Comparison of ENCODE assay signal across 8 cellular contexts in the genomic region with DNA sequence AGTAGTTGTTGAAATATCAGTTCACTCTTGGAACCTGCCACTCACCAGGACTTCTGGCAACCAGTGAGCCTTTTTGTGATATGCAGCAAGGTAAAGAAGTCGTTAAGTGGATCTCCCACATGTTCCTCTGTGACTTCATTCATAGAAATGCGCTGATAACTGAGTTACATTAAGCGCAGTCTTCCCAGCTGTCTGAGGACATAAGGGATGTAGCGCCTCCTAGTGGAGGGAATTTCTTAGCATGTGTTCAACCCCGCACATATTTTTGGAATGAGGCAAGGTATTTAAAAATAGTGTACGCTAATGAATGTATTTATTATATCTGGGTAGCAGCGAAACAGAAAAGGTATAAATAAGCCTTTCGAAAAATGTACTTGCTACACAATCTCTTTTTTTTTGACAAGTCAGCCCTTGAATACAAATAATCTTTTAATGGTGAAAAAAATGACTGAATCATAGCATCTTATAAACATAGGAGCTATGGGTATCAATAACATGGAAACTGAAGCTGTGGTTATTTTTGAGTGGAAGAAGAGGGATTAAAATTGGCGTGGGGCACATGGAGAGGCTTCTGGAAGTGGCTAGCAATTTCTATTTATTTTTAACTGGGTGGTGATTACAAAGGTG. TPM values are rescaled to one million over a fixed set of nuclear protein-coding genes. Genes with fewer than 3 reads are reported as not detected.
DNase-seq lines count a peak whose midpoint lies in the region; ATAC-seq, FAIRE-seq and TF ChIP-seq lines count a peak whose summit lies in the region.

No MANE protein-coding gene starts in this region.

- no TSS peak for BruUV-seq in endothelial cell of umbilical vein (replicated peaks; lab: Mats Ljungman, UMichigan)

- peak; percentile 89 for FAIRE-seq in endothelial cell of umbilical vein (lab: Jason Lieb, UNC)

- no peaks in the 10 kb centered on the region for H3K79me1 ChIP-seq in mesendoderm (ENCODE audit: low read length)

- H3K56ac ChIP-seq in mesendoderm (ENCODE audit: low read length), result no peak overlapping the region

- H3K4ac ChIP-seq in mesendoderm (ENCODE audit: low read depth, low read length), result no peak overlapping the region

- H4K5ac ChIP-seq in mesendoderm (ENCODE audit: low read length), result peak overlapping the region; percentile 44

- TF ChIP-seq POLR2A in endothelial cell of umbilical vein (IDR thresholded peaks at IDR 0.05; ENCODE audit: low read depth, low read length), result no peak

- no peaks in the 10 kb centered on the region for H3K27me3 ChIP-seq in endothelial cell of umbilical vein (ENCODE audit: control insufficient read depth in 2 of 2, insufficient read depth in 2 of 2, low read length in 2 of 2)
- H3K27me3 ChIP-seq in mesendoderm (ENCODE audit: insufficient read depth, low read length, poor library complexity), result no peaks in the 10 kb centered on the region
- H3K27me3 ChIP-seq in upper lobe of right lung, result no peaks in the 10 kb centered on the region

- intact Hi-C loops in endothelial cell of umbilical vein (cut with micrococcal nuclease), result loop anchor here (1.0 to 5.0 kb wide), 6 partner anchors 166 to 438 kb away; a partner anchor contains a TSS
- intact Hi-C loops in upper lobe of right lung (cut with DNase I), result loop anchor here (10.0 kb wide), 1 partner anchor 243 kb away; no protein-coding TSS in a partner anchor

- H3K9me3 ChIP-seq in endothelial cell of umbilical vein (replicated peaks; ENCODE audit: control insufficient read depth, insufficient read depth, low read length) (no peaks in the 10 kb centered on the region), upper lobe of right lung (no peaks in the 10 kb centered on the region)

- no peaks in the 10 kb centered on the region for H3K9me1 ChIP-seq in endothelial cell of umbilical vein (replicated peaks; ENCODE audit: control insufficient read depth, extremely low read depth, insufficient read depth, low read length)

- CTCF ChIA-PET in endothelial cell of umbilical vein (lab: Charles Lee), result interaction anchor here (0.7 to 3.8 kb wide), 28 partner anchors 10 to 805 kb away, joined by 3 to 91 read pairs (median 4); a partner anchor contains a TSS

- H2BK120ac ChIP-seq in mesendoderm (ENCODE audit: low read depth, low read length), result no peak overlapping the region

- no peaks in the 10 kb centered on the region for H3K9me3 Mint-ChIP-seq in activated T-cell treated with anti-CD3 and anti-CD28 coated beads, Interleukin-2, amount 50 U/mL, for 24 hours

- H3K4me1 ChIP-seq in endothelial cell of umbilical vein (ENCODE audit: control insufficient read depth, extremely low read depth, insufficient read depth, low read length) (peaks cover 24% of the 10 kb centered on the region), mesendoderm (ENCODE audit: control insufficient read depth, low read depth, low read length) (peaks cover 7% of the 10 kb centered on the region), upper lobe of right lung (no peaks in the 10 kb centered on the region)

- H3K4me3 ChIP-seq in endothelial cell of umbilical vein (replicated peaks in 1 of 3; ENCODE audit: insufficient read depth in 1 of 3, low read depth in 1 of 3, low read length in 3 of 3), result no peak overlapping the region
- H3K4me3 ChIP-seq in mesendoderm (ENCODE audit: low read length), result no peak overlapping the region
- H3K4me3 ChIP-seq in upper lobe of right lung, result no peak overlapping the region

- dilution Hi-C loops in endothelial cell of umbilical vein (cut with MboI; ENCODE audit: extremely low pct_ligation_motif_present, low sequenced_read_pairs), result no loop called here

- H3K4me1 Mint-ChIP-seq in activated T-cell treated with anti-CD3 and anti-CD28 coated beads, Interleukin-2, amount 50 U/mL, for 24 hours (ENCODE audit: low read depth), result no peaks in the 10 kb centered on the region

- H4K8ac ChIP-seq in mesendoderm (ENCODE audit: low read depth, low read length), result no peak overlapping the region

- no peak overlapping the region for H2AK5ac ChIP-seq in mesendoderm (ENCODE audit: low read length)

- H3K79me2 ChIP-seq in endothelial cell of umbilical vein (ENCODE audit: control insufficient read depth, insufficient read depth, low read length), result no peaks in the 10 kb centered on the region
- H3K79me2 ChIP-seq in mesendoderm (ENCODE audit: control insufficient read depth, insufficient read depth, low read length), result no peaks in the 10 kb centered on the region

- H3K18ac ChIP-seq in mesendoderm (ENCODE audit: low read length), result peak overlapping the region; percentile 72

- H3K27me3 Mint-ChIP-seq in activated T-cell treated with anti-CD3 and anti-CD28 coated beads, Interleukin-2, amount 50 U/mL, for 24 hours, result peaks cover 11% of the 10 kb centered on the region

- H3K27ac Mint-ChIP-seq in activated T-cell treated with anti-CD3 and anti-CD28 coated beads, Interleukin-2, amount 50 U/mL, for 24 hours, result no peak overlapping the region

- H3K36me3 Mint-ChIP-seq in activated T-cell treated with anti-CD3 and anti-CD28 coated beads, Interleukin-2, amount 50 U/mL, for 24 hours (ENCODE audit: low read depth), result no peaks in the 10 kb centered on the region

- H2BK15ac ChIP-seq in mesendoderm (replicated peaks; ENCODE audit: low read depth), result no peak overlapping the region

- ATAC-seq in HG02852 (IDR thresholded peaks at IDR 0.05; ENCODE audit: unreplicated experiment), result peak; percentile 67
- ATAC-seq in upper lobe of right lung, result peak; percentile 91

- H3K4me2 ChIP-seq in endothelial cell of umbilical vein (ENCODE audit: insufficient read depth, low read length), result no peak overlapping the region
- H3K4me2 ChIP-seq in mesendoderm (ENCODE audit: low read length), result no peak overlapping the region

- POLR2A ChIA-PET in endothelial cell of umbilical vein (lab: Charles Lee), result no interaction called here

- no peak overlapping the region for H2BK5ac ChIP-seq in mesendoderm (ENCODE audit: low read length)

- H3K9ac ChIP-seq in endothelial cell of umbilical vein (replicated peaks; ENCODE audit: extremely low read depth, insufficient read depth, low read length), result peak overlapping the region; percentile 26
- no peak overlapping the region for H3K9ac ChIP-seq in mesendoderm (ENCODE audit: low read length)

- TF ChIP-seq CTCF in endothelial cell of umbilical vein (IDR thresholded peaks at IDR 0.05; ENCODE audit: extremely low read depth in 1 of 2, insufficient read depth in 1 of 2, low read depth in 1 of 2, low read length in 2 of 2), result peak; percentile 62 to 86
- TF ChIP-seq CTCF in upper lobe of right lung (IDR thresholded peaks at IDR 0.05), result peak; percentile 84

- DNase-seq in activated T-cell treated with anti-CD3 and anti-CD28 coated beads for 48 hours (ENCODE audit: low read depth) (peak; percentile 8), NCI-H187 treated with DMSO at 0.1 percent for 48 hours (lab: John Stamatoyannopoulos, UW) (peak; percentile 34), SW 1271 (lab: John Stamatoyannopoulos, UW) (peak; percentile 90 to 93), endothelial cell of umbilical vein (ENCODE audit: low read depth, low spot score) (peak; percentile 88), mesendoderm (peak; percentile 96), upper lobe of right lung (no peak)
- no peak for DNase-seq in activated T-cell treated with anti-CD3 and anti-CD28 coated beads, Interleukin-2, amount 50 U/mL, for 24 hours

- H3K36me3 ChIP-seq in endothelial cell of umbilical vein (ENCODE audit: control insufficient read depth in 2 of 2, extremely low read depth in 1 of 2, insufficient read depth in 2 of 2, low read length in 2 of 2) (no peaks in the 10 kb centered on the region), mesendoderm (ENCODE audit: control insufficient read depth, insufficient read depth, low read length) (no peaks in the 10 kb centered on the region), upper lobe of right lung (no peaks in the 10 kb centered on the region)

- WGBS in mesendoderm (ENCODE audit: extremely low coverage, insufficient coverage, low lambda C conversion rate), result no CpG with 5 or more reads among the region's 9 CpGs

- H3K23ac ChIP-seq in mesendoderm (ENCODE audit: low read length), result no peak overlapping the region

- no peak overlapping the region for H2AFZ ChIP-seq in endothelial cell of umbilical vein (ENCODE audit: low read depth, low read length)

- no peaks in the 10 kb centered on the region for H4K20me1 ChIP-seq in endothelial cell of umbilical vein (replicated peaks; ENCODE audit: control insufficient read depth, extremely low read depth, insufficient read depth, low read length)

- no peak overlapping the region for H3K4me3 Mint-ChIP-seq in activated T-cell treated with anti-CD3 and anti-CD28 coated beads, Interleukin-2, amount 50 U/mL, for 24 hours

- H3K27ac ChIP-seq in endothelial cell of umbilical vein (ENCODE audit: insufficient read depth, low read depth, low read length) (peak overlapping the region; percentile 44), mesendoderm (ENCODE audit: low read depth, low read length) (no peak overlapping the region), upper lobe of right lung (no peak overlapping the region)

TF ChIP-seq in endothelial cell of umbilical vein, 7 proteins besides CTCF, POLR2A, EP300 and RAD21:
- TF ChIP-seq MYC (IDR thresholded peaks at IDR 0.05; ENCODE audit: low read depth, low read length), result no peak
- TF ChIP-seq POLR2AphosphoS5 (IDR thresholded peaks at IDR 0.05; ENCODE audit: insufficient read depth, low read depth, low read length), result no peak
- TF ChIP-seq JUN (IDR thresholded peaks at IDR 0.05; ENCODE audit: borderline replicate concordance, insufficient read depth, insufficient read length, low read depth), result peak; percentile 85
- TF ChIP-seq, protein P1, sequence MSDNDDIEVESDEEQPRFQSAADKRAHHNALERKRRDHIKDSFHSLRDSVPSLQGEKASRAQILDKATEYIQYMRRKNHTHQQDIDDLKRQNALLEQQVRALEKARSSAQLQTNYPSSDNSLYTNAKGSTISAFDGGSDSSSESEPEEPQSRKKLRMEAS (IDR thresholded peaks at IDR 0.05; ENCODE audit: insufficient read depth, insufficient read length), result no peak

RNA-seq across cellular contexts. Expression of a gene that starts 38.0 kb away (rescaled TPM):
- total RNA-seq in endothelial cell of umbilical vein (not detected in 2 replicates), upper lobe of right lung (52.4 TPM)
- 0.01 and 0.03 TPM in 2 replicates for polyA plus RNA-seq in endothelial cell of umbilical vein
- polyA plus RNA-seq in endothelial cell of umbilical vein (2011; cell fraction: cytosol; rRNA removed), result 0.03 and 0.06 TPM in 2 replicates
- polyA plus RNA-seq in endothelial cell of umbilical vein (2011; cell fraction: nucleus; rRNA removed), result 0.16 and 0.22 TPM in 2 replicates
- polyA plus RNA-seq in endothelial cell of umbilical vein (2012), result 0.16 TPM in 1 of 2 replicates, not detected in the other
- polyA minus RNA-seq in endothelial cell of umbilical vein, result 0.21 and 0.27 TPM in 2 replicates
- not detected for polyA minus RNA-seq in endothelial cell of umbilical vein (2011; cell fraction: cytosol; rRNA and poly(A)+ RNA removed)
- polyA minus RNA-seq in endothelial cell of umbilical vein (2011; cell fraction: nucleus; rRNA and poly(A)+ RNA removed), result 0.10 and 0.19 TPM in 2 replicates
- polyA plus RNA-seq in mesendoderm (2013, experiment 1 of 2), result 5.6 TPM
- polyA plus RNA-seq in mesendoderm (2013, experiment 2 of 2), result 5.7 TPM

Comparison
In these comparisons a context has a peak if more than half of its experiments do, and no peak if none do; other contexts are left out.
1. DNase-seq: peak in activated T-cell treated with anti-CD3 and anti-CD28 coated beads for 48 hours (single experiment), NCI-H187 treated with DMSO at 0.1 percent for 48 hours (single experiment), SW 1271 (2 of 2), endothelial cell of umbilical vein (single experiment) and mesendoderm (single experiment); none in activated T-cell treated with anti-CD3 and anti-CD28 coated beads, Interleukin-2, amount 50 U/mL, for 24 hours (single experiment) and upper lobe of right lung (single experiment).
2. RNA of a gene that starts 38.0 kb away (total RNA-seq): 52.4 TPM in upper lobe of right lung (single experiment); not detected in endothelial cell of umbilical vein; every median in the first group is over 10 times any median in the second.